ENCODE assay signal across 15 cellular contexts in genomic region chr16:52573365-52574104, GRCh38. TPM values are rescaled to one million over a fixed set of nuclear protein-coding genes. Genes with fewer than 3 reads are reported as not detected.
DNase-seq lines count a peak whose midpoint lies in the region; ATAC-seq and TF ChIP-seq lines count a peak whose summit lies in the region.
"Had no signal": no experiment of that assay in that cellular context is flagged by ENCODE, and none has a peak within 500 bp of the region (broad histone marks: within the 10 kb centered on the region; RNA-seq: fewer than 3 reads in every experiment).

No MANE protein-coding gene starts in this region.

- H3K27me3 Mint-ChIP-seq in immature natural killer cell (ENCODE audit: low read depth in 3 of 3): peaks cover 3 to 7% (median 5%) of the 10 kb centered on the region in 3 donors

- peaks cover 0 to 17% (median 2%) of the 10 kb centered on the region in 6 donors for H3K9me3 Mint-ChIP-seq in immature natural killer cell

- no peak overlapping the region for H3K4me3 Mint-ChIP-seq in immature natural killer cell

- H3K36me3 ChIP-seq in left lung: no peaks in the 10 kb centered on the region

- H3K27me3 ChIP-seq in left lung: no peaks in the 10 kb centered on the region

- no peak overlapping the region for H3K4me3 ChIP-seq in left lung
- no peak overlapping the region for H3K4me3 ChIP-seq in foreskin fibroblast (ENCODE audit: low read depth in 1 of 2, low read length in 2 of 2)
- H3K4me3 ChIP-seq: K562, SK-N-MC had no signal

- H3K4me1 Mint-ChIP-seq in immature natural killer cell: no peaks in the 10 kb centered on the region

- ATAC-seq in GM18502 (IDR thresholded peaks at IDR 0.05; ENCODE audit: poor library complexity, unreplicated experiment): peak; percentile 80
- peak; percentile 77 for ATAC-seq in GM21447 (IDR thresholded peaks at IDR 0.05; ENCODE audit: unreplicated experiment)
- peak; percentile 78 for ATAC-seq in HG03571 (IDR thresholded peaks at IDR 0.05; ENCODE audit: unreplicated experiment)
- peak; percentile 93 for ATAC-seq in left lung
- ATAC-seq: K562 had no signal

- no peak overlapping the region for H3K27ac Mint-ChIP-seq in immature natural killer cell

- H3K27ac ChIP-seq in left lung: no peak overlapping the region
- H3K27ac ChIP-seq: SK-N-MC had no signal

- intact Hi-C loops in left lung (cut with DNase I): no loop called here

- H3K36me3 Mint-ChIP-seq in immature natural killer cell: no peaks in the 10 kb centered on the region

- no peak for DNase-seq in left lung
- DNase-seq in activated CD8-positive, alpha-beta memory T cell treated with anti-CD3 and anti-CD28 coated beads, Interleukin-2, amount 50 U/mL, for 48 hours: no peak
- no peak for DNase-seq in immature natural killer cell
- no peak for DNase-seq in NCI-H2196 (lab: John Stamatoyannopoulos, UW; ENCODE audit: unreplicated experiment)
- DNase-seq in foreskin fibroblast: no peak
- DNase-seq: activated CD4-positive, alpha-beta T cell treated with anti-CD3 and anti-CD28 coated beads for 4 hours; activated naive CD4-positive, alpha-beta T cell treated with anti-CD3 and anti-CD28 coated beads, Interleukin-2, amount 50 U/mL, for 16 hours; cortex of kidney had no signal

- TF ChIP-seq CTCF in left lung (IDR thresholded peaks at IDR 0.05) (no peak), foreskin fibroblast (IDR thresholded peaks at IDR 0.05; ENCODE audit: low read depth, low read length) (no peak)

- peaks cover 0 to 7% of the 10 kb centered on the region in 2 donors for H3K9me3 ChIP-seq in left lung

- H3K4me1 ChIP-seq in left lung: no peaks in the 10 kb centered on the region

RNA-seq across cellular contexts. Expression of gene TOX3, which starts 26.6 kb away (rescaled TPM):
- 1 to 10 TPM; 2.8 to 3.0 TPM for total RNA-seq in left lung
- polyA plus RNA-seq in immature natural killer cell: not detected
- total RNA-seq: fibroblast of villous mesenchyme, K562, mononuclear cell had no signal
- polyA plus RNA-seq: K562 had no signal
